In the genomic region with DNA sequence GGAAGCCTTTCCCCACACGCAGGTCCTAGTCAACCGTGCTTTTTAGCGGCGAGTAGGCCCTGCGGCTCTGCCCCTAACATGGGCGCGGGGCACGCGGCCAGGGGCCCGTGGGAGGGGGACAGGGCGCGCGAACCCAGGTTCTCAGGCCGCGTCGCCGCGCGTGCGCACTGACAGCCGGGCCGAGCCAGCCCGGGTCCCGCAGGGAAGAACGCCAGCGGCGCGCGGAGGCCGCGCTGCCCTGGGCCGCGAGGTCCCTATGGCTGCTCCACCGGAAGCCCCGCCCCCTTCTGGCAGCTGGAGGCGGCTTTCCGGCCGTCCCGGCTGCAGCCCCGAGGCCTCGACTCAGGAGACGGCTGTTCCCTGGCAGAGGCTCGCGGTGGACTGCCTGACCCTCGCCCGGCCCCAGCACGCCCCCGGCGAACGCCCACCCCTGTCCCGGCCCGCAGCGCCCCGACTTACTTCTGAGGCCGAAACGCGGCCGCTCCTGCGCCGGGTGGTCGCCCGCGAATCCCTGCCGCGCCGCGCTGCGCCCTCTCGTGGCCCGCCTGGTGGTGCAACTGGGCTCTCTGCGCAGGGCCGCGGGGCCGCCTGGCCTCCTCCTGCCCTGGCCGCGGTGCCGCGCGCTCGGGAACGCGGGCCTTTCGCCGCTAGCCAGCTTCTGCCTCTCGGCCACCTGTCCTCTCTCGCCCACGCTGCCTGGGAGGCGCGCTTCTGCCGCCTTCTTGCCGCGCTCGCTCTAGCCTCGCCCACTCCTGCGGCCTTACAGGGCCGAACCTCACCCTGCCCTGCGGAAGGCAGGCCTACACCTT, we compare ENCODE assay signal across 8 cellular contexts. TPM values are rescaled to one million over a fixed set of nuclear protein-coding genes. Genes with fewer than 3 reads are reported as not detected.
DNase-seq lines count a peak whose midpoint lies in the region; ATAC-seq and TF ChIP-seq lines count a peak whose summit lies in the region.

No MANE protein-coding gene starts in this region.

- DNase-seq in CMK (ENCODE audit: low read depth) (peak; percentile 96), HK-2 (ENCODE audit: unreplicated experiment) (peak; percentile 88), NCI-H774 (lab: John Stamatoyannopoulos, UW) (peak; percentile 93), dorsolateral prefrontal cortex (peak; percentile 73 to 94 (median 85)), lower lobe of right lung (peak; percentile 97)
- peak; percentile 89 for DNase-seq in activated CD4-positive, alpha-beta memory T cell treated with anti-CD3 and anti-CD28 coated beads, Interleukin-2, amount 10 ng/mL, durations not matched to agents 7 days and 5 days
- peak; percentile 48 to 71 (median 71) for DNase-seq in stimulated activated CD4-positive, alpha-beta T cell treated with anti-CD3 and anti-CD28 coated beads, TNF-alpha, amount 100 ng/mL, for 1 hour (ENCODE audit: low read depth in 3 of 3, low spot score in 1 of 3)

- H3K4me1 Mint-ChIP-seq in activated CD4-positive, alpha-beta memory T cell treated with anti-CD3 and anti-CD28 coated beads, Interleukin-2, amount 10 ng/mL, durations not matched to agents 7 days and 5 days, result peaks cover 38% of the 10 kb centered on the region

- TF ChIP-seq CTCF in dorsolateral prefrontal cortex (IDR thresholded peaks at IDR 0.05 in 54 of 56, conservative IDR thresholded peaks at IDR 0.05 in 2 of 56; ENCODE audit: low read depth in 1 of 56, partially characterized antibody in 56 of 56) (peak in 55 of 56 donors; percentile 40 to 98 (median 88)), lower lobe of right lung (IDR thresholded peaks at IDR 0.05) (peak; percentile 98)

- no peaks in the 10 kb centered on the region for H3K27me3 Mint-ChIP-seq in activated CD4-positive, alpha-beta memory T cell treated with anti-CD3 and anti-CD28 coated beads, Interleukin-2, amount 10 ng/mL, durations not matched to agents 7 days and 5 days

- peak; percentile 92 for ATAC-seq in GM19455 (IDR thresholded peaks at IDR 0.05; ENCODE audit: unreplicated experiment)
- ATAC-seq in lower lobe of right lung, result peak; percentile 98

- CTCF ChIA-PET in activated CD4-positive, alpha-beta memory T cell treated with anti-CD3 and anti-CD28 coated beads, Interleukin-2, amount 10 ng/mL, durations not matched to agents 7 days and 5 days (lab: Charles Lee), result interaction anchor here (0.7 to 3.5 kb wide), 16 partner anchors 11 to 82 kb away, joined by 3 to 32 read pairs (median 5); partner anchors contain the start of gene RIPPLY3

- intact Hi-C loops in dorsolateral prefrontal cortex (cut with DNase I) (loop anchor here (1.0 to 10.0 kb wide), 6 partner anchors 19 to 575 kb away; partner anchors contain the start of genes HLCS (in 1 of the 2), PIGP (in 1 of the 2) and TTC3 (in 1 of the 2)), lower lobe of right lung (cut with DNase I) (no loop called here)

- no peaks in the 10 kb centered on the region for H3K9me3 Mint-ChIP-seq in activated CD4-positive, alpha-beta memory T cell treated with anti-CD3 and anti-CD28 coated beads, Interleukin-2, amount 10 ng/mL, durations not matched to agents 7 days and 5 days

- POLR2A ChIA-PET in activated CD4-positive, alpha-beta memory T cell treated with anti-CD3 and anti-CD28 coated beads, Interleukin-2, amount 10 ng/mL, durations not matched to agents 7 days and 5 days (lab: Charles Lee), result interaction anchor here (0.8 to 2.6 kb wide), 8 partner anchors 10 to 670 kb away, joined by 3 to 28 read pairs (median 3); partner anchors contain the start of genes HLCS and MORC3

- peak overlapping the region; percentile 83 for H3K4me3 Mint-ChIP-seq in activated CD4-positive, alpha-beta memory T cell treated with anti-CD3 and anti-CD28 coated beads, Interleukin-2, amount 10 ng/mL, durations not matched to agents 7 days and 5 days

- H3K4me3 ChIP-seq in dorsolateral prefrontal cortex (peak overlapping the region; percentile 53 to 88 (median 71)), lower lobe of right lung (peak overlapping the region; percentile 66)

- no peaks in the 10 kb centered on the region for H3K4me1 ChIP-seq in lower lobe of right lung

- no peaks in the 10 kb centered on the region for H3K9me3 ChIP-seq in lower lobe of right lung

- no peaks in the 10 kb centered on the region for H3K36me3 ChIP-seq in lower lobe of right lung

- H3K36me3 Mint-ChIP-seq in activated CD4-positive, alpha-beta memory T cell treated with anti-CD3 and anti-CD28 coated beads, Interleukin-2, amount 10 ng/mL, durations not matched to agents 7 days and 5 days (ENCODE audit: low read depth), result no peaks in the 10 kb centered on the region

- H3K27ac ChIP-seq in dorsolateral prefrontal cortex (peak overlapping the region; percentile 70 to 99 (median 95)), lower lobe of right lung (peak overlapping the region; percentile 91)

- H3K27me3 ChIP-seq in dorsolateral prefrontal cortex (peaks cover 0 to 8% (median 0%) of the 10 kb centered on the region in 45 donors), lower lobe of right lung (ENCODE audit: low read depth) (peaks cover 5% of the 10 kb centered on the region)

- peak overlapping the region; percentile 78 for H3K27ac Mint-ChIP-seq in activated CD4-positive, alpha-beta memory T cell treated with anti-CD3 and anti-CD28 coated beads, Interleukin-2, amount 10 ng/mL, durations not matched to agents 7 days and 5 days

RNA-seq across cellular contexts. Expression of gene RIPPLY3, which starts 16.6 kb away (rescaled TPM):
- total RNA-seq in activated CD4-positive, alpha-beta memory T cell treated with anti-CD3 and anti-CD28 coated beads, Interleukin-2, amount 10 ng/mL, durations not matched to agents 7 days and 5 days, result not detected
- total RNA-seq in dorsolateral prefrontal cortex, result under 1 TPM in 5 of 120 experiments, not detected in 115; 0.24 to 0.38 (median 0.25) TPM
- 0.44 TPM for total RNA-seq in lower lobe of right lung

RNA-seq across cellular contexts. Expression of gene HLCS, which starts 23.4 kb away (rescaled TPM):
- 10 to 100 TPM; 13.3 to 13.9 TPM for total RNA-seq in activated CD4-positive, alpha-beta memory T cell treated with anti-CD3 and anti-CD28 coated beads, Interleukin-2, amount 10 ng/mL, durations not matched to agents 7 days and 5 days
- 10 to 100 TPM; 18.7 to 38.4 (median 25.9) TPM for total RNA-seq in dorsolateral prefrontal cortex
- total RNA-seq in lower lobe of right lung, result 17.1 TPM

Comparison
In these comparisons a context has a peak if more than half of its experiments do, and no peak if none do; other contexts are left out.
1. Peak in every context shown above with its lines: DNase-seq, ATAC-seq, H3K4me3 ChIP-seq and H3K27ac ChIP-seq.